Comparison of ENCODE assay signal across 21 cellular contexts in the genomic region with DNA sequence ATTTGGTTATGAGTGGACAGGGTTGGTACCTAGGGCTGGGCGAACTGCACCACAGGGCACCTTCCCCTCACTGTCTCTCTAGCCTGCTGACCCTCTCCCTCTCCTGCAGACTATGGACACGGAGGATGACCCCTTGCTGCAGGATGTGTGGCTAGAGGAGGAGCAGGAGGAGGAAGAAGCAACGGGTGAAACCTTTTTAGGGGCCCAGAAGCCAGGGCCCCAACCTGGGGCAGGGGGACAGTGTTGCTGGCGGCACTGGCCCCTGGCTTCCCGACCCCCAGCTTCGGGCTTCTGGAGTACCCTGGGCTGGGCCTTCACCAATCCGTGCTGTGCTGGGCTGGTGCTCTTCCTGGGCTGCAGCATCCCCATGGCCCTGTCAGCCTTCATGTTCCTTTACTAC. TPM values are rescaled to one million over a fixed set of nuclear protein-coding genes. Genes with fewer than 3 reads are reported as not detected.
"Had no signal": no experiment of that assay in that cellular context is flagged by ENCODE, and none has a peak within 500 bp of the region (broad histone marks: within the 10 kb centered on the region; RNA-seq: fewer than 3 reads in every experiment).

No MANE protein-coding gene starts in this region.

- H3K27ac ChIP-seq: adrenal gland, ascending aorta, coronary artery, esophagus muscularis mucosa, gastrocnemius medialis, neutrophil, pancreas, skin epidermis, thoracic aorta, vagina, WERI-Rb-1 had no signal

- H3K4me3 Mint-ChIP-seq: activated CD8-positive, alpha-beta T cell treated with anti-CD3 and anti-CD28 coated beads, Interleukin-2, amount 10 ng/mL, durations not matched to agents 7 days and 5 days; activated naive CD8-positive, alpha-beta T cell; type B pancreatic cell had no signal

- DNase-seq: activated CD4-positive, alpha-beta T cell treated with anti-CD3 and anti-CD28 coated beads for 1 hour; activated CD8-positive, alpha-beta T cell treated with anti-CD3 and anti-CD28 coated beads, Interleukin-2, amount 10 ng/mL, durations not matched to agents 7 days and 5 days; activated naive CD4-positive, alpha-beta T cell; gastrocnemius medialis; islet precursor cell; pancreas; WERI-Rb-1 had no signal

- H3K36me3 ChIP-seq: adrenal gland, ascending aorta, esophagus muscularis mucosa, gastrocnemius medialis, neutrophil, pancreas, thoracic aorta, vagina had no signal

- H3K9me3 ChIP-seq: vagina had no signal

- FAIRE-seq: pancreas, TTC549 had no signal

- H3K4me3 ChIP-seq: adrenal gland, ascending aorta, gastrocnemius medialis, lung, pancreas, skin epidermis, thoracic aorta, vagina had no signal

- ATAC-seq: gastrocnemius medialis had no signal

- H3K27ac Mint-ChIP-seq: activated CD8-positive, alpha-beta T cell treated with anti-CD3 and anti-CD28 coated beads, Interleukin-2, amount 10 ng/mL, durations not matched to agents 7 days and 5 days; activated naive CD8-positive, alpha-beta T cell; activated T-helper 2 cell treated with anti-CD3 and anti-CD28 coated beads, Interferon-gamma antibody, Interleukin-2, Interleukin-4, amounts not matched to agents 10 μg/mL and 5 μg/mL and 100 μg/mL, durations not matched to agents 14 hours and 24 hours and 36 hours; naive thymus-derived CD4-positive, alpha-beta T cell; type B pancreatic cell had no signal

- H3K4me1 ChIP-seq: adrenal gland, ascending aorta, gastrocnemius medialis, pancreas, vagina had no signal

- H3K27me3 ChIP-seq: vagina had no signal

RNA-seq across cellular contexts. Expression of a gene that starts 21.9 kb away (rescaled TPM):
- total RNA-seq: ascending aorta, esophagus muscularis mucosa, gastrocnemius medialis, thoracic aorta, vagina had no signal
